ENCODE assay signal across 19 cellular contexts in genomic region chr22:46678785-46679700, GRCh38. TPM values are rescaled to one million over a fixed set of nuclear protein-coding genes. Genes with fewer than 3 reads are reported as not detected.
DNase-seq lines count a peak whose midpoint lies in the region; ATAC-seq and TF ChIP-seq lines count a peak whose summit lies in the region.
"Had no signal": no experiment of that assay in that cellular context is flagged by ENCODE, and none has a peak within 500 bp of the region (broad histone marks: within the 10 kb centered on the region; RNA-seq: fewer than 3 reads in every experiment).

No MANE protein-coding gene starts in this region.

- H3K4me1 ChIP-seq in GM23338 (ENCODE audit: insufficient read depth), result peaks cover 5% of the 10 kb centered on the region; the same call in 1 of the 2 replicates
- H3K4me1 ChIP-seq in endodermal cell (ENCODE audit: control insufficient read depth, insufficient read depth, low read length), result no peaks in the 10 kb centered on the region
- H3K4me1 ChIP-seq in osteoblast (ENCODE audit: insufficient read depth, low read length), result no peaks in the 10 kb centered on the region
- H3K4me1 ChIP-seq: parathyroid adenoma had no signal

- H3K36me3 Mint-ChIP-seq in activated CD4-positive, alpha-beta T cell treated with anti-CD3 and anti-CD28 coated beads for 36 hours (ENCODE audit: low read depth), result peaks cover 18% of the 10 kb centered on the region
- H3K36me3 Mint-ChIP-seq in GM23338 (ENCODE audit: low read depth) (no peaks in the 10 kb centered on the region), endodermal cell (ENCODE audit: low read depth) (no peaks in the 10 kb centered on the region)

- H3K9me3 ChIP-seq in endodermal cell (ENCODE audit: control insufficient read depth, low read length) (no peaks in the 10 kb centered on the region), osteoblast (ENCODE audit: low read depth, low read length) (no peaks in the 10 kb centered on the region)
- H3K9me3 ChIP-seq: lower lobe of right lung, transverse colon had no signal

- H3K4me3 ChIP-seq in GM23338, result no peak overlapping the region
- no peak overlapping the region for H3K4me3 ChIP-seq in endodermal cell (ENCODE audit: low read length)
- H3K4me3 ChIP-seq in osteoblast (ENCODE audit: insufficient read depth, low read length), result no peak overlapping the region
- H3K4me3 ChIP-seq in brain microvascular endothelial cell (ENCODE audit: low read depth, low read length), result no peak overlapping the region
- H3K4me3 ChIP-seq: lower lobe of right lung, transverse colon had no signal

- no peak overlapping the region for H2AFZ ChIP-seq in GM23338
- H2AFZ ChIP-seq in osteoblast (ENCODE audit: low read length), result no peak overlapping the region
- H2AFZ ChIP-seq: parathyroid adenoma had no signal

- H3K4me1 Mint-ChIP-seq in activated CD4-positive, alpha-beta T cell treated with anti-CD3 and anti-CD28 coated beads for 36 hours, result peaks cover 33% of the 10 kb centered on the region
- H3K4me1 Mint-ChIP-seq in GM23338, result peaks cover 4% of the 10 kb centered on the region
- H3K4me1 Mint-ChIP-seq in endodermal cell, result no peaks in the 10 kb centered on the region

- in situ Hi-C loops in brain microvascular endothelial cell (cut with HindIII; ENCODE audit: low pct_ligation_motif_present, low sequenced_read_pairs), result no loop called here

- no peaks in the 10 kb centered on the region for H3K27me3 Mint-ChIP-seq in activated CD4-positive, alpha-beta T cell treated with anti-CD3 and anti-CD28 coated beads for 36 hours
- H3K27me3 Mint-ChIP-seq in GM23338 (ENCODE audit: insufficient read depth, low read depth, poor library complexity) (peaks cover 8% of the 10 kb centered on the region), endodermal cell (ENCODE audit: insufficient read depth) (no peaks in the 10 kb centered on the region)
- H3K27me3 Mint-ChIP-seq: effector memory CD8-positive, alpha-beta T cell had no signal

- H3K36me3 ChIP-seq in GM23338 (ENCODE audit: insufficient read depth) (no peaks in the 10 kb centered on the region), endodermal cell (ENCODE audit: control insufficient read depth, insufficient read depth, low read length) (no peaks in the 10 kb centered on the region), osteoblast (ENCODE audit: insufficient read depth, low read length) (no peaks in the 10 kb centered on the region), brain microvascular endothelial cell (replicated peaks) (no peaks in the 10 kb centered on the region)

- H4K20me1 ChIP-seq in GM23338 (replicated peaks; ENCODE audit: insufficient read depth) (no peaks in the 10 kb centered on the region), osteoblast (ENCODE audit: insufficient read depth, low read length) (no peaks in the 10 kb centered on the region)

- no peaks in the 10 kb centered on the region for H3K27me3 ChIP-seq in GM23338 (ENCODE audit: insufficient read depth)
- no peaks in the 10 kb centered on the region for H3K27me3 ChIP-seq in endodermal cell (ENCODE audit: control insufficient read depth, insufficient read depth, low read length, poor library complexity, severe bottlenecking)
- no peaks in the 10 kb centered on the region for H3K27me3 ChIP-seq in osteoblast (ENCODE audit: insufficient read depth, low read length)
- H3K27me3 ChIP-seq in brain microvascular endothelial cell (replicated peaks), result peaks cover 5% of the 10 kb centered on the region
- H3K27me3 ChIP-seq: transverse colon had no signal

- no peak overlapping the region for H3K9ac ChIP-seq in endodermal cell (ENCODE audit: extremely low read depth, low read length, poor library complexity, severe bottlenecking)
- H3K9ac ChIP-seq: parathyroid adenoma had no signal

- whole genome bisulfite sequencing in endodermal cell (ENCODE audit: insufficient coverage in 1 of 2, insufficient read length in 1 of 2), 2 experiments, result 93 to 95% methylated on average over 19 to 43 of the region's 44 CpGs

- POLR2A ChIA-PET in activated CD4-positive, alpha-beta T cell treated with anti-CD3 and anti-CD28 coated beads for 36 hours (lab: Charles Lee), result interaction anchor here (0.6 kb wide), 1 partner anchor 92 kb away, joined by 3 read pairs; no protein-coding TSS in a partner anchor

- intact Hi-C loops in activated CD4-positive, alpha-beta T cell treated with anti-CD3 and anti-CD28 coated beads for 36 hours (cut with DNase I, micrococcal nuclease), result no loop called here

- H3K9me2 ChIP-seq in GM23338 (ENCODE audit: insufficient read depth), result no peaks in the 10 kb centered on the region

- H3F3A ChIP-seq in GM23338 (replicated peaks; ENCODE audit: low read depth), result no peaks in the 10 kb centered on the region

- H3K79me2 ChIP-seq in GM23338 (replicated peaks; ENCODE audit: insufficient read depth) (no peaks in the 10 kb centered on the region), osteoblast (ENCODE audit: insufficient read depth, low read length) (no peaks in the 10 kb centered on the region)
- H3K79me2 ChIP-seq: parathyroid adenoma had no signal

- peak overlapping the region; percentile 58 for H3K27ac Mint-ChIP-seq in activated CD4-positive, alpha-beta T cell treated with anti-CD3 and anti-CD28 coated beads for 36 hours
- H3K27ac Mint-ChIP-seq in GM23338 (no peak overlapping the region), endodermal cell (peak overlapping the region; percentile 81)

- DNase-seq in activated CD4-positive, alpha-beta T cell treated with anti-CD3 and anti-CD28 coated beads for 36 hours, result no peak
- no peak for DNase-seq in activated CD4-positive, alpha-beta T cell treated with anti-CD3 and anti-CD28 coated beads, Interleukin-2, amount 50 U/mL, for 48 hours
- DNase-seq in GM23338 (ENCODE audit: low spot score), result no peak
- no peak for DNase-seq in endodermal cell
- DNase-seq in osteoblast (ENCODE audit: insufficient read length, low spot score, missing footprints), result peak; percentile 91
- no peak for DNase-seq in brain microvascular endothelial cell
- DNase-seq in CD1c-positive myeloid dendritic cell (ENCODE audit: extremely low spot score), result no peak
- DNase-seq: activated T-cell treated with anti-CD3 and anti-CD28 coated beads for 4 hours; central memory CD4-positive, alpha-beta T cell; effector memory CD8-positive, alpha-beta T cell; lower lobe of right lung; NCI-H187 treated with DMSO at 0.1 percent for 48 hours; NK-92 treated with Interleukin-12 subunit alpha and Interleukin-12 subunit beta, amount 100 ng/mL, for 24 hours; small intestine; SW 1271; transverse colon had no signal

- no peak overlapping the region for H3K4me3 Mint-ChIP-seq in activated CD4-positive, alpha-beta T cell treated with anti-CD3 and anti-CD28 coated beads for 36 hours
- no peak overlapping the region for H3K4me3 Mint-ChIP-seq in GM23338
- no peak overlapping the region for H3K4me3 Mint-ChIP-seq in endodermal cell
- H3K4me3 Mint-ChIP-seq: effector memory CD8-positive, alpha-beta T cell had no signal

- H3K27ac ChIP-seq in GM23338 (ENCODE audit: low read depth), result no peak overlapping the region
- H3K27ac ChIP-seq in endodermal cell (ENCODE audit: low read depth, low read length), result no peak overlapping the region
- no peak overlapping the region for H3K27ac ChIP-seq in osteoblast (ENCODE audit: low read depth, low read length)
- no peak overlapping the region for H3K27ac ChIP-seq in brain microvascular endothelial cell
- H3K27ac ChIP-seq: 22Rv1, lower lobe of right lung, parathyroid adenoma, transverse colon had no signal

- CTCF ChIA-PET in activated CD4-positive, alpha-beta T cell treated with anti-CD3 and anti-CD28 coated beads for 36 hours (lab: Charles Lee), result no interaction called here

- H3K4me2 ChIP-seq in GM23338, result no peak overlapping the region
- no peak overlapping the region for H3K4me2 ChIP-seq in osteoblast (ENCODE audit: insufficient read depth, low read length)

- ATAC-seq in activated CD4-positive, alpha-beta T cell treated with anti-CD3 and anti-CD28 coated beads for 36 hours, result no peak
- ATAC-seq in GM23338 (peak; percentile 12; the same call in 2 of the 3 replicates), GM19452 (IDR thresholded peaks at IDR 0.05; ENCODE audit: unreplicated experiment) (no peak)
- ATAC-seq: effector memory CD8-positive, alpha-beta T cell; lower lobe of right lung had no signal

- TF ChIP-seq CTCF in GM23338 (conservative IDR thresholded peaks at IDR 0.05; ENCODE audit: low read depth in 2 of 2) (no peak), endodermal cell (conservative IDR thresholded peaks at IDR 0.05) (no peak), osteoblast (IDR thresholded peaks at IDR 0.05; ENCODE audit: extremely low read depth, low read depth, low read length) (no peak), brain microvascular endothelial cell (IDR thresholded peaks at IDR 0.05; ENCODE audit: low read depth, low read length, missing control alignments) (no peak)

- no peaks in the 10 kb centered on the region for H3K9me3 Mint-ChIP-seq in activated CD4-positive, alpha-beta T cell treated with anti-CD3 and anti-CD28 coated beads for 36 hours (ENCODE audit: low read depth)
- no peaks in the 10 kb centered on the region for H3K9me3 Mint-ChIP-seq in GM23338
- no peaks in the 10 kb centered on the region for H3K9me3 Mint-ChIP-seq in endodermal cell
- H3K9me3 Mint-ChIP-seq: effector memory CD8-positive, alpha-beta T cell had no signal

TF ChIP-seq in GM23338, 12 proteins besides CTCF, POLR2A, EP300 and RAD21 (continues in another document):
- TF ChIP-seq CREB1 (CRISPR knock-in tag; IDR thresholded peaks at IDR 0.05; ENCODE audit: low read depth), result no peak

RNA-seq across cellular contexts. Expression of gene GRAMD4, which starts 58.9 kb away (rescaled TPM):
- total RNA-seq in activated CD4-positive, alpha-beta T cell treated with anti-CD3 and anti-CD28 coated beads for 36 hours, result 10 to 100 TPM; 25.7 to 40.7 TPM
- total RNA-seq in GM23338 (2014; rRNA removed; shearing (Covaris generic)), result 19.7 and 81.8 TPM in 2 replicates
- 2.7 and 3.1 TPM in 2 replicates for polyA plus RNA-seq in GM23338 (2016; fragmentation: Nextera tagmentation; extraction: Ambion mirVana)
- total RNA-seq in endodermal cell (10 to 100 TPM; 38.0 to 43.3 TPM), osteoblast (16.8 and 17.0 TPM in 2 replicates)
- 32.1 TPM for polyA plus RNA-seq in endodermal cell (2013, experiment 1 of 2)
- polyA plus RNA-seq in endodermal cell (2013, experiment 2 of 2), result 27.6 TPM

RNA-seq across cellular contexts. Expression of gene CERK, which starts 59.0 kb away (rescaled TPM):
- total RNA-seq in activated CD4-positive, alpha-beta T cell treated with anti-CD3 and anti-CD28 coated beads for 36 hours, result 10 to 100 TPM; 27.0 to 32.8 TPM
- total RNA-seq in GM23338 (2014; rRNA removed; shearing (Covaris generic)), result 62.9 and 63.5 TPM in 2 replicates
- 11.9 and 12.7 TPM in 2 replicates for polyA plus RNA-seq in GM23338 (2016; fragmentation: Nextera tagmentation; extraction: Ambion mirVana)
- total RNA-seq in endodermal cell (10 to 100 TPM; 54.9 to 57.6 TPM), osteoblast (27.7 and 28.2 TPM in 2 replicates)
- 63.5 TPM for polyA plus RNA-seq in endodermal cell (2013, experiment 1 of 2)
- polyA plus RNA-seq in endodermal cell (2013, experiment 2 of 2), result 60.5 TPM
